ENCODE assay signal across 14 cellular contexts in the genomic region with DNA sequence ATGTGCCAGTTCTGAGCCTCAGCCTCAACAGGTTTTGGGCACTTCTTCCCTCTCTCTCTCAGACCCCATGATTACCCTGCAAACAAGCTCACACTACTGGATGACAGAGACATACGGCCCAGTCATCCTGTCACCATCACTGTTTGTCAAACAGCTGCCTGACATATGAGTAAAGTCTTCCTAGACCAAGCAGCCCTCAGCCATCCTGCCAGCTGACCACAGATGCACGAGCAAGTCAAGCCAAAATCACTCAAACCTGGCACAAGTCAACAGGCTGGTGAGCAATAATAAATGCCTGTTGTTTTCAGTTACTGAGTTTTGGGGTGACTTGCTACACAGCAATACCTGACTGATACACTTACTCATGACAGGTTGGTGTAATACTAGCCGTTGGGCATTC.
DNase-seq lines count a peak whose midpoint lies in the region; ATAC-seq and TF ChIP-seq lines count a peak whose summit lies in the region.
"Had no signal": no experiment of that assay in that cellular context is flagged by ENCODE, and none has a peak within 500 bp of the region (broad histone marks: within the 10 kb centered on the region; RNA-seq: fewer than 3 reads in every experiment).

No MANE protein-coding gene starts in this region.

- intact Hi-C loops in activated CD8-positive, alpha-beta T cell treated with anti-CD3 and anti-CD28 coated beads for 36 hours (cut with micrococcal nuclease) = no loop called here

- no peak for DNase-seq in activated CD4-positive, CD25-positive, alpha-beta regulatory T cell (lab: John Stamatoyannopoulos, UW)
- DNase-seq in HCEC 1CT = peak; percentile 65
- DNase-seq in activated CD8-positive, alpha-beta T cell treated with anti-CD3 and anti-CD28 coated beads for 36 hours = peak; percentile 77
- no peak for DNase-seq in osteoblast (ENCODE audit: insufficient read length, low spot score, missing footprints)
- DNase-seq: left cardiac atrium, NCI-H524 treated with DMSO at 0.1 percent for 48 hours, SHP77 treated with DMSO at 0.1 percent for 48 hours had no signal

- H3K27ac ChIP-seq in osteoblast (ENCODE audit: low read depth, low read length) = peak overlapping the region; percentile 94
- H3K27ac ChIP-seq: neural progenitor cell had no signal

- no peaks in the 10 kb centered on the region for H3K27me3 Mint-ChIP-seq in activated CD8-positive, alpha-beta T cell treated with anti-CD3 and anti-CD28 coated beads for 36 hours
- H3K27me3 Mint-ChIP-seq: activated naive CD8-positive, alpha-beta T cell had no signal

- no peaks in the 10 kb centered on the region for H3K36me3 Mint-ChIP-seq in activated CD8-positive, alpha-beta T cell treated with anti-CD3 and anti-CD28 coated beads for 36 hours (ENCODE audit: low read depth)
- H3K36me3 Mint-ChIP-seq: activated naive CD8-positive, alpha-beta T cell; neural progenitor cell had no signal

- no peaks in the 10 kb centered on the region for H3K27me3 ChIP-seq in osteoblast (ENCODE audit: insufficient read depth, low read length)
- H3K27me3 ChIP-seq: neural progenitor cell had no signal

- H3K9me3 Mint-ChIP-seq in activated CD8-positive, alpha-beta T cell treated with anti-CD3 and anti-CD28 coated beads for 36 hours = no peaks in the 10 kb centered on the region
- H3K9me3 Mint-ChIP-seq: dendritic cell treated with granulocyte-macrophage colony-stimulating factor and Interleukin-4, amounts not matched to agents 40 ng/mL and 50 ng/mL, for 4 days; neural progenitor cell had no signal

- no peaks in the 10 kb centered on the region for H4K20me1 ChIP-seq in osteoblast (ENCODE audit: insufficient read depth, low read length)

- H2AFZ ChIP-seq in osteoblast (ENCODE audit: low read length) = no peak overlapping the region
- H2AFZ ChIP-seq: neural progenitor cell had no signal

- H3K4me3 ChIP-seq in osteoblast (ENCODE audit: insufficient read depth, low read length) = no peak overlapping the region
- H3K4me3 ChIP-seq: neural progenitor cell had no signal

- H3K4me1 ChIP-seq in osteoblast (ENCODE audit: insufficient read depth, low read length) = peaks cover 35% of the 10 kb centered on the region

- no peak overlapping the region for H3K27ac Mint-ChIP-seq in activated CD8-positive, alpha-beta T cell treated with anti-CD3 and anti-CD28 coated beads for 36 hours
- H3K27ac Mint-ChIP-seq: activated naive CD8-positive, alpha-beta T cell; dendritic cell treated with granulocyte-macrophage colony-stimulating factor and Interleukin-4, amounts not matched to agents 40 ng/mL and 50 ng/mL, for 4 days; neural progenitor cell had no signal

- CTCF ChIA-PET in activated CD8-positive, alpha-beta T cell treated with anti-CD3 and anti-CD28 coated beads for 36 hours (lab: Charles Lee) = no interaction called here

- H3K4me1 Mint-ChIP-seq in activated CD8-positive, alpha-beta T cell treated with anti-CD3 and anti-CD28 coated beads for 36 hours (ENCODE audit: low read depth) = peaks cover 10% of the 10 kb centered on the region

- no peaks in the 10 kb centered on the region for H3K9me3 ChIP-seq in osteoblast (ENCODE audit: low read depth, low read length)

- no peak overlapping the region for H3K4me3 Mint-ChIP-seq in activated CD8-positive, alpha-beta T cell treated with anti-CD3 and anti-CD28 coated beads for 36 hours
- H3K4me3 Mint-ChIP-seq: activated naive CD8-positive, alpha-beta T cell; dendritic cell treated with granulocyte-macrophage colony-stimulating factor and Interleukin-4, amounts not matched to agents 40 ng/mL and 50 ng/mL, for 4 days; neural progenitor cell had no signal

- no peaks in the 10 kb centered on the region for H3K36me3 ChIP-seq in osteoblast (ENCODE audit: insufficient read depth, low read length)
- H3K36me3 ChIP-seq: neural progenitor cell had no signal

- H3K4me2 ChIP-seq in osteoblast (ENCODE audit: insufficient read depth, low read length) = no peak overlapping the region
- H3K4me2 ChIP-seq: neural progenitor cell had no signal

- no peaks in the 10 kb centered on the region for H3K79me2 ChIP-seq in osteoblast (ENCODE audit: insufficient read depth, low read length)

- ATAC-seq in activated CD4-positive, CD25-positive, alpha-beta regulatory T cell treated with anti-CD3 and anti-CD28 coated beads, Interleukin-2, amount 50 U/mL, for 24 hours = peak; percentile 54 to 73
- peak; percentile 82 for ATAC-seq in activated CD8-positive, alpha-beta T cell treated with anti-CD3 and anti-CD28 coated beads for 36 hours
- ATAC-seq in HG02884 (IDR thresholded peaks at IDR 0.05; ENCODE audit: unreplicated experiment) (no peak), HG03565 (IDR thresholded peaks at IDR 0.05; ENCODE audit: unreplicated experiment) (no peak), GM18519 (IDR thresholded peaks at IDR 0.05; ENCODE audit: low FRiP score, unreplicated experiment) (no peak)
- ATAC-seq: left cardiac atrium had no signal

- TF ChIP-seq CTCF in activated CD8-positive, alpha-beta T cell treated with anti-CD3 and anti-CD28 coated beads for 36 hours (IDR thresholded peaks at IDR 0.05) = no peak
- no peak for TF ChIP-seq CTCF in osteoblast (IDR thresholded peaks at IDR 0.05; ENCODE audit: extremely low read depth, low read depth, low read length)

- POLR2A ChIA-PET in activated CD8-positive, alpha-beta T cell treated with anti-CD3 and anti-CD28 coated beads for 36 hours (lab: Charles Lee) = no interaction called here

Comparison
In these comparisons a context has a peak if more than half of its experiments do, and no peak if none do; other contexts are left out.
1. ATAC-seq: peak in activated CD4-positive, CD25-positive, alpha-beta regulatory T cell treated with anti-CD3 and anti-CD28 coated beads, Interleukin-2, amount 50 U/mL, for 24 hours (2 of 2) and activated CD8-positive, alpha-beta T cell treated with anti-CD3 and anti-CD28 coated beads for 36 hours (single experiment); none in HG02884 (single experiment), HG03565 (single experiment) and GM18519 (single experiment).
2. DNase-seq: peak in HCEC 1CT (single experiment) and activated CD8-positive, alpha-beta T cell treated with anti-CD3 and anti-CD28 coated beads for 36 hours (single experiment); none in activated CD4-positive, CD25-positive, alpha-beta regulatory T cell (0 of 4) and osteoblast (single experiment).